ENCODE assay signal across 30 cellular contexts in the genomic region with DNA sequence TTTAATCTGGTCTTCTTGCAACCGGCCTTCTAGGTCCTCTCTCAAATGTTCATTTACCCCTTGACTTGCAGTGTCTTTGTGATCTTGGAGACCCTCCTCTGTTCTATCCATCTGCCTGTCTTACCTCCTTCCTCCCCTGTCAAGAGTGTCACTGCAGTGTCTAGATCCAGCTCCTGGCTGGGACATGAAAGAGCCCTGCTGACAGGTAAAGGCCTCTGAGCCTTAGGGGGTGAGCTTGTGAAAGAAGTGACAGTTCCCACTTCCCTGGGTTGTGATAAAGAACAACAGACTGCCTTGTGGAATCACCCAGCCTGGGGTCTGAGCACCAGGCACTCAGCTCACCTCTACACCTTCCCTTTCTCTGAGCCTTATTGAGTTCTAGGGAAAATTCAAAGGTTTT.
"Had no signal": no experiment of that assay in that cellular context is flagged by ENCODE, and none has a peak within 500 bp of the region (broad histone marks: within the 10 kb centered on the region; RNA-seq: fewer than 3 reads in every experiment).

No MANE protein-coding gene starts in this region.

- H3K9me3 Mint-ChIP-seq: activated CD4-positive, alpha-beta memory T cell treated with anti-CD3 and anti-CD28 coated beads, Interleukin-2, amount 10 ng/mL, durations not matched to agents 7 days and 5 days; activated naive CD4-positive, alpha-beta T cell treated with anti-CD3 and anti-CD28 coated beads for 36 hours; activated T-helper 17 cell treated with anti-CD3 and anti-CD28 coated beads, Interleukin-2, amount 50 U/mL, for 72 hours; T-cell had no signal

- ATAC-seq: activated T-helper 17 cell treated with anti-CD3 and anti-CD28 coated beads, Interleukin-2, amount 50 U/mL, for 72 hours; Panc1; T-cell had no signal

- H3K27ac Mint-ChIP-seq: activated CD4-positive, alpha-beta memory T cell treated with anti-CD3 and anti-CD28 coated beads, Interleukin-2, amount 10 ng/mL, durations not matched to agents 7 days and 5 days; activated naive CD4-positive, alpha-beta T cell treated with anti-CD3 and anti-CD28 coated beads for 36 hours; activated naive CD8-positive, alpha-beta T cell; activated T-helper 17 cell treated with anti-CD3 and anti-CD28 coated beads, Interleukin-2, amount 50 U/mL, for 72 hours; T-cell had no signal

- H3K27me3 Mint-ChIP-seq: activated CD4-positive, alpha-beta memory T cell treated with anti-CD3 and anti-CD28 coated beads, Interleukin-2, amount 10 ng/mL, durations not matched to agents 7 days and 5 days; activated naive CD8-positive, alpha-beta T cell; activated T-helper 17 cell treated with anti-CD3 and anti-CD28 coated beads, Interleukin-2, amount 50 U/mL, for 72 hours; T-cell had no signal

- H3K36me3 ChIP-seq: brain microvascular endothelial cell, cardiac muscle cell, MG63 had no signal

- FAIRE-seq: TTC549 had no signal

- H3K27ac ChIP-seq: brain microvascular endothelial cell, cardiac muscle cell, SK-N-MC had no signal

- H3K4me3 ChIP-seq: cardiac muscle cell, MG63, SK-N-MC had no signal

- H3K9me3 ChIP-seq: MG63 had no signal

- H3K4me3 Mint-ChIP-seq: activated CD4-positive, alpha-beta memory T cell treated with anti-CD3 and anti-CD28 coated beads, Interleukin-2, amount 10 ng/mL, durations not matched to agents 7 days and 5 days; activated naive CD4-positive, alpha-beta T cell treated with anti-CD3 and anti-CD28 coated beads for 36 hours; activated naive CD8-positive, alpha-beta T cell; activated T-helper 17 cell treated with anti-CD3 and anti-CD28 coated beads, Interleukin-2, amount 50 U/mL, for 72 hours; T-cell had no signal

- DNase-seq: activated CD4-positive, alpha-beta memory T cell treated with anti-CD3 and anti-CD28 coated beads, Interleukin-2, amount 10 ng/mL, durations not matched to agents 7 days and 5 days; activated CD4-positive, alpha-beta T cell treated with anti-CD3 and anti-CD28 coated beads, Interleukin-2, amount 50 U/mL, for 1 hour; activated CD4-positive, CD25-positive, alpha-beta regulatory T cell; activated gamma-delta T cell; activated naive CD4-positive, alpha-beta T cell treated with anti-CD3 and anti-CD28 coated beads for 36 hours; activated T-cell treated with anti-CD3 and anti-CD28 coated beads for 4 hours; activated T-cell treated with anti-CD3 and anti-CD28 coated beads, Interleukin-2, amount 50 U/mL, for 48 hours; amygdala; MV-4-11; NCI-H1092 treated with DMSO at 0.1 percent for 48 hours; NCI-H1417 treated with DMSO at 0.1 percent for 48 hours; NCI-H1694; NCI-H2029 treated with DMSO at 0.1 percent for 48 hours; NCI-H345; NCI-H510A; NCI-H526 treated with DMSO at 0.1 percent for 48 hours; NCI-H82; NK-92 treated with Interleukin-12 subunit alpha and Interleukin-12 subunit beta, amount 100 ng/mL, for 24 hours; RPMI8226; T-cell; T-helper 2 cell; T1000 had no signal

- H3K27me3 ChIP-seq: brain microvascular endothelial cell, cardiac muscle cell, MG63 had no signal

- H3K36me3 Mint-ChIP-seq: activated naive CD8-positive, alpha-beta T cell; T-cell had no signal

- H3K4me1 Mint-ChIP-seq: activated CD4-positive, alpha-beta memory T cell treated with anti-CD3 and anti-CD28 coated beads, Interleukin-2, amount 10 ng/mL, durations not matched to agents 7 days and 5 days; activated T-helper 17 cell treated with anti-CD3 and anti-CD28 coated beads, Interleukin-2, amount 50 U/mL, for 72 hours; T-cell had no signal
